ENCODE assay signal across 17 cellular contexts in genomic region chr1:46334030-46334384, GRCh38. TPM values are rescaled to one million over a fixed set of nuclear protein-coding genes. Genes with fewer than 3 reads are reported as not detected.
DNase-seq lines count a peak whose midpoint lies in the region; ATAC-seq lines count a peak whose summit lies in the region.
"Had no signal": no experiment of that assay in that cellular context is flagged by ENCODE, and none has a peak within 500 bp of the region (broad histone marks: within the 10 kb centered on the region; RNA-seq: fewer than 3 reads in every experiment).

No MANE protein-coding gene starts in this region.

- ATAC-seq in GM18861 (IDR thresholded peaks at IDR 0.05; ENCODE audit: unreplicated experiment) = peak; percentile 10
- peak; percentile 3 for ATAC-seq in GM21529 (IDR thresholded peaks at IDR 0.05; ENCODE audit: unreplicated experiment)
- ATAC-seq in activated T-cell treated with anti-CD3 and anti-CD28 coated beads, Interleukin-2, amount 50 U/mL, for 72 hours (replicated peaks in 1 of 2) = no peak
- ATAC-seq: gastrocnemius medialis had no signal

- H3K9me3 Mint-ChIP-seq in IgD-negative memory B cell (no peaks in the 10 kb centered on the region), immature natural killer cell (no peaks in the 10 kb centered on the region)
- H3K9me3 Mint-ChIP-seq in activated T-cell treated with anti-CD3 and anti-CD28 coated beads, Interleukin-2, amount 50 U/mL, for 72 hours = no peaks in the 10 kb centered on the region
- H3K9me3 Mint-ChIP-seq: activated CD4-positive, alpha-beta T cell treated with anti-CD3 and anti-CD28 coated beads, Interleukin-2, amount 10 ng/mL, durations not matched to agents 24 days and 14 days; HFFc6; nephron had no signal

- H3K27me3 Mint-ChIP-seq in IgD-negative memory B cell (no peaks in the 10 kb centered on the region), immature natural killer cell (ENCODE audit: low read depth in 3 of 3) (peaks cover 0 to 2% (median 2%) of the 10 kb centered on the region in 3 donors)
- no peaks in the 10 kb centered on the region for H3K27me3 Mint-ChIP-seq in activated T-cell treated with anti-CD3 and anti-CD28 coated beads, Interleukin-2, amount 50 U/mL, for 72 hours (ENCODE audit: low read depth)
- H3K27me3 Mint-ChIP-seq: activated CD4-positive, alpha-beta T cell treated with anti-CD3 and anti-CD28 coated beads, Interleukin-2, amount 10 ng/mL, durations not matched to agents 24 days and 14 days; activated naive CD8-positive, alpha-beta T cell had no signal

- in situ Hi-C loops in ACHN (cut with HindIII; ENCODE audit: low pct_ligation_motif_present, low pct_unique_long_range_greater_than_20kb, low sequenced_read_pairs) = no loop called here

- DNase-seq in mesenteric fat pad (ENCODE audit: low spot score) = peak; percentile 47
- no peak for DNase-seq in ACHN
- DNase-seq in immature natural killer cell = no peak
- no peak for DNase-seq in NCI-H1105 (lab: John Stamatoyannopoulos, UW)
- no peak for DNase-seq in activated T-cell treated with anti-CD3 and anti-CD28 coated beads, Interleukin-2, amount 50 U/mL, for 72 hours
- DNase-seq: activated effector memory CD4-positive, alpha-beta T cell treated with Interleukin-2 at 50 U/mL for 16 hours; gastrocnemius medialis; stimulated activated naive CD4-positive, alpha-beta T cell; T1000; upper lobe of left lung had no signal

- H3K4me1 Mint-ChIP-seq in IgD-negative memory B cell (peaks cover 35 to 39% (median 37%) of the 10 kb centered on the region in 3 donors), immature natural killer cell (peaks cover 0 to 3% of the 10 kb centered on the region in 2 donors)
- no peaks in the 10 kb centered on the region for H3K4me1 Mint-ChIP-seq in activated T-cell treated with anti-CD3 and anti-CD28 coated beads, Interleukin-2, amount 50 U/mL, for 72 hours (ENCODE audit: low read depth)
- H3K4me1 Mint-ChIP-seq: activated CD4-positive, alpha-beta T cell treated with anti-CD3 and anti-CD28 coated beads, Interleukin-2, amount 10 ng/mL, durations not matched to agents 24 days and 14 days had no signal

- H3K36me3 Mint-ChIP-seq in IgD-negative memory B cell (peaks cover 3% of the 10 kb centered on the region), immature natural killer cell (no peaks in the 10 kb centered on the region)
- H3K36me3 Mint-ChIP-seq in activated T-cell treated with anti-CD3 and anti-CD28 coated beads, Interleukin-2, amount 50 U/mL, for 72 hours (ENCODE audit: insufficient read depth in 2 of 2) = no peaks in the 10 kb centered on the region

- H3K4me3 Mint-ChIP-seq in IgD-negative memory B cell (peak overlapping the region in 2 of 4 donors; percentile 8 to 81), immature natural killer cell (no peak overlapping the region)
- H3K4me3 Mint-ChIP-seq in activated T-cell treated with anti-CD3 and anti-CD28 coated beads, Interleukin-2, amount 50 U/mL, for 72 hours = no peak overlapping the region
- H3K4me3 Mint-ChIP-seq: activated CD4-positive, alpha-beta T cell treated with anti-CD3 and anti-CD28 coated beads, Interleukin-2, amount 10 ng/mL, durations not matched to agents 24 days and 14 days; activated naive CD8-positive, alpha-beta T cell; HFFc6; nephron had no signal

- H3K27ac Mint-ChIP-seq in IgD-negative memory B cell = peak overlapping the region; percentile 90 to 97 (median 96)
- H3K27ac Mint-ChIP-seq in immature natural killer cell = no peak overlapping the region
- no peak overlapping the region for H3K27ac Mint-ChIP-seq in activated T-cell treated with anti-CD3 and anti-CD28 coated beads, Interleukin-2, amount 50 U/mL, for 72 hours
- H3K27ac Mint-ChIP-seq: activated CD4-positive, alpha-beta T cell treated with anti-CD3 and anti-CD28 coated beads, Interleukin-2, amount 10 ng/mL, durations not matched to agents 24 days and 14 days; activated naive CD8-positive, alpha-beta T cell; HFFc6 had no signal

RNA-seq across cellular contexts. Expression of gene NSUN4, which starts 6.6 kb away (rescaled TPM):
- polyA plus RNA-seq in IgD-negative memory B cell = 26.8 TPM
- total RNA-seq in mesenteric fat pad = 28.1 TPM
- polyA plus RNA-seq in immature natural killer cell = 10 to 100 TPM in 1 of 3 donors, 1 to 10 TPM in 2; 3.4 to 16.3 (median 7.4) TPM
- total RNA-seq in activated T-cell treated with anti-CD3 and anti-CD28 coated beads, Interleukin-2, amount 50 U/mL, for 72 hours = 10 to 100 TPM; 42.4 to 42.9 TPM

RNA-seq across cellular contexts. Expression of gene UQCRH, which starts 30.5 kb away (rescaled TPM):
- 310 TPM for polyA plus RNA-seq in IgD-negative memory B cell
- total RNA-seq in mesenteric fat pad = 255 TPM
- 100 to 1,000 TPM; 222 to 278 (median 252) TPM for polyA plus RNA-seq in immature natural killer cell
- 100 to 1,000 TPM; 287 to 303 TPM for total RNA-seq in activated T-cell treated with anti-CD3 and anti-CD28 coated beads, Interleukin-2, amount 50 U/mL, for 72 hours

RNA-seq across cellular contexts. Expression of gene LRRC41, which starts 30.6 kb away (rescaled TPM):
- polyA plus RNA-seq in IgD-negative memory B cell (47.7 TPM), immature natural killer cell (10 to 100 TPM; 44.2 to 71.6 (median 65.4) TPM)
- total RNA-seq in mesenteric fat pad = 70.0 TPM
- 10 to 100 TPM; 47.7 to 53.4 TPM for total RNA-seq in activated T-cell treated with anti-CD3 and anti-CD28 coated beads, Interleukin-2, amount 50 U/mL, for 72 hours

Comparison
In these comparisons a context has a peak if more than half of its experiments do, and no peak if none do; other contexts are left out.
1. ATAC-seq: peak in GM18861 (single experiment) and GM21529 (single experiment); none in activated T-cell treated with anti-CD3 and anti-CD28 coated beads, Interleukin-2, amount 50 U/mL, for 72 hours (0 of 2).
2. H3K27ac Mint-ChIP-seq: peak in IgD-negative memory B cell (3 of 3); none in immature natural killer cell (0 of 6) and activated T-cell treated with anti-CD3 and anti-CD28 coated beads, Interleukin-2, amount 50 U/mL, for 72 hours (single experiment).